16 cellular contexts compared by ENCODE assay signal in genomic region chr2:8597526-8598225, GRCh38.
A peak's percentile ranks its signal among the peaks of the same experiment; 100 is the strongest.
DNase-seq lines count a peak whose midpoint lies in the region; ATAC-seq and TF ChIP-seq lines count a peak whose summit lies in the region.
"Had no signal": no experiment of that assay in that cellular context is flagged by ENCODE, and none has a peak within 500 bp of the region (broad histone marks: within the 10 kb centered on the region; RNA-seq: fewer than 3 reads in every experiment).

No MANE protein-coding gene starts in this region.

- intact Hi-C loops in natural killer cell (cut with micrococcal nuclease) = no loop called here

- TF ChIP-seq CTCF in natural killer cell (IDR thresholded peaks at IDR 0.05) (no peak), brain (conservative IDR thresholded peaks at IDR 0.05) (no peak)

- peaks cover 0 to 7% of the 10 kb centered on the region in 2 donors for H3K27me3 Mint-ChIP-seq in natural killer cell treated with Interleukin-12 subunit alpha and Interleukin-12 subunit beta and Interleukin-15 and Interleukin-18, amount 100 ng/mL, for 72 hours
- H3K27me3 Mint-ChIP-seq in natural killer cell (ENCODE audit: low read depth in 2 of 2) = no peaks in the 10 kb centered on the region
- H3K27me3 Mint-ChIP-seq in brain = peaks cover 6% of the 10 kb centered on the region
- H3K27me3 Mint-ChIP-seq: activated naive CD4-positive, alpha-beta T cell treated with anti-CD3 and anti-CD28 coated beads, Interleukin-2, amount 50 U/mL, for 24 hours; progenitor cell of endocrine pancreas had no signal

- no peak for ATAC-seq in natural killer cell treated with Interleukin-12 subunit alpha and Interleukin-12 subunit beta and Interleukin-15 and Interleukin-18, amount 100 ng/mL, for 72 hours
- ATAC-seq in natural killer cell = no peak
- no peak for ATAC-seq in HG02623 (IDR thresholded peaks at IDR 0.05; ENCODE audit: unreplicated experiment)
- no peak for ATAC-seq in HG03565 (IDR thresholded peaks at IDR 0.05; ENCODE audit: unreplicated experiment)
- ATAC-seq: GM23338; stimulated activated naive CD8-positive, alpha-beta T cell treated with anti-CD3 and anti-CD28 coated beads, Interleukin-15, amount 100 ng/mL, for 72 hours had no signal

- H3K4me1 Mint-ChIP-seq in natural killer cell treated with Interleukin-12 subunit alpha and Interleukin-12 subunit beta and Interleukin-15 and Interleukin-18, amount 100 ng/mL, for 72 hours (ENCODE audit: low read depth in 2 of 2) = peaks cover 23 to 24% of the 10 kb centered on the region in 2 donors
- H3K4me1 Mint-ChIP-seq in natural killer cell (peaks cover 0 to 13% of the 10 kb centered on the region in 2 donors), brain (peaks cover 21% of the 10 kb centered on the region)
- H3K4me1 Mint-ChIP-seq: activated naive CD4-positive, alpha-beta T cell treated with anti-CD3 and anti-CD28 coated beads, Interleukin-2, amount 50 U/mL, for 24 hours; GM23338 had no signal

- peak overlapping the region; percentile 22 to 24 for H3K27ac Mint-ChIP-seq in natural killer cell treated with Interleukin-12 subunit alpha and Interleukin-12 subunit beta and Interleukin-15 and Interleukin-18, amount 100 ng/mL, for 72 hours
- H3K27ac Mint-ChIP-seq in natural killer cell (peak overlapping the region in 1 of 2 donors; percentile 52), brain (peak overlapping the region in 4 of 5 experiments; percentile 1 to 54 (median 24))
- H3K27ac Mint-ChIP-seq: activated naive CD4-positive, alpha-beta T cell treated with anti-CD3 and anti-CD28 coated beads, Interleukin-2, amount 50 U/mL, for 24 hours; CD8-positive, alpha-beta memory T cell; GM23338; progenitor cell of endocrine pancreas; stimulated activated naive CD8-positive, alpha-beta T cell treated with anti-CD3 and anti-CD28 coated beads, Interleukin-15, amount 100 ng/mL, for 72 hours had no signal

- H3K4me3 Mint-ChIP-seq in natural killer cell treated with Interleukin-12 subunit alpha and Interleukin-12 subunit beta and Interleukin-15 and Interleukin-18, amount 100 ng/mL, for 72 hours = no peak overlapping the region
- H3K4me3 Mint-ChIP-seq in natural killer cell (no peak overlapping the region), brain (no peak overlapping the region)
- H3K4me3 Mint-ChIP-seq: activated naive CD4-positive, alpha-beta T cell treated with anti-CD3 and anti-CD28 coated beads, Interleukin-2, amount 50 U/mL, for 24 hours; CD8-positive, alpha-beta memory T cell; GM23338; stimulated activated naive CD8-positive, alpha-beta T cell treated with anti-CD3 and anti-CD28 coated beads, Interleukin-15, amount 100 ng/mL, for 72 hours had no signal

- H3K9me3 Mint-ChIP-seq in natural killer cell treated with Interleukin-12 subunit alpha and Interleukin-12 subunit beta and Interleukin-15 and Interleukin-18, amount 100 ng/mL, for 72 hours = no peaks in the 10 kb centered on the region
- no peaks in the 10 kb centered on the region for H3K9me3 Mint-ChIP-seq in natural killer cell
- H3K9me3 Mint-ChIP-seq in brain = peaks cover 0 to 3% (median 0%) of the 10 kb centered on the region in 5 experiments
- H3K9me3 Mint-ChIP-seq: activated naive CD4-positive, alpha-beta T cell treated with anti-CD3 and anti-CD28 coated beads, Interleukin-2, amount 50 U/mL, for 24 hours; CD8-positive, alpha-beta memory T cell; GM23338; stimulated activated naive CD8-positive, alpha-beta T cell treated with anti-CD3 and anti-CD28 coated beads, Interleukin-15, amount 100 ng/mL, for 72 hours had no signal

- no peak for DNase-seq in natural killer cell treated with Interleukin-12 subunit alpha and Interleukin-12 subunit beta and Interleukin-15 and Interleukin-18, amount 100 ng/mL, for 72 hours (ENCODE audit: low spot score)
- DNase-seq in natural killer cell (no peak), mesenteric fat pad (ENCODE audit: low spot score) (peak; percentile 60), NCI-H1105 (lab: John Stamatoyannopoulos, UW) (no peak), hippocampal formation (lab: John Stamatoyannopoulos, UW) (no peak)
- DNase-seq: activated CD4-positive, alpha-beta T cell treated with anti-CD3 and anti-CD28 coated beads for 4 hours; CD8-positive, alpha-beta memory T cell; NCI-H1694; NCI-H510A treated with DMSO at 0.1 percent for 48 hours; stimulated activated naive CD8-positive, alpha-beta T cell treated with anti-CD3 and anti-CD28 coated beads, Interleukin-15, amount 100 ng/mL, for 72 hours had no signal

- no peaks in the 10 kb centered on the region for H3K36me3 Mint-ChIP-seq in natural killer cell treated with Interleukin-12 subunit alpha and Interleukin-12 subunit beta and Interleukin-15 and Interleukin-18, amount 100 ng/mL, for 72 hours
- H3K36me3 Mint-ChIP-seq in natural killer cell (no peaks in the 10 kb centered on the region), brain (no peaks in the 10 kb centered on the region)
- H3K36me3 Mint-ChIP-seq: activated naive CD4-positive, alpha-beta T cell treated with anti-CD3 and anti-CD28 coated beads, Interleukin-2, amount 50 U/mL, for 24 hours; CD8-positive, alpha-beta memory T cell had no signal
